ENCODE assay signal across 1 cellular context in genomic region chr4:1289232-1290164, GRCh38.
TF ChIP-seq lines count a peak whose summit lies in the region.

Gene MAEA, plus strand, starts transcription at chr4:1289891. Its CDS starts 23 bp downstream, at chr4:1289914.

TF ChIP-seq in HepG2, 621 proteins besides CTCF, POLR2A, EP300 and RAD21 (continued from another document and continues in another):
- TF ChIP-seq SRSF4 (IDR thresholded peaks at IDR 0.05; ENCODE audit: low read depth, low read length, poor library complexity, severe bottlenecking) (no peak), ZNF3 (CRISPR knock-in tag; IDR thresholded peaks at IDR 0.05) (no peak), PREB (CRISPR knock-in tag; IDR thresholded peaks at IDR 0.05) (no peak), ZNF574 (CRISPR knock-in tag; IDR thresholded peaks at IDR 0.05) (peak; percentile 83), CEBPZ (IDR thresholded peaks at IDR 0.05; ENCODE audit: low read length) (no peak), SKIL (CRISPR knock-in tag; IDR thresholded peaks at IDR 0.05; ENCODE audit: borderline replicate concordance) (0 out of 2 replicates have a peak, but pooled peaks have one; percentile 27), ZNF280B (CRISPR knock-in tag; IDR thresholded peaks at IDR 0.05; ENCODE audit: borderline replicate concordance) (no peak), RARA (CRISPR knock-in tag; IDR thresholded peaks at IDR 0.05) (no peak), ZNF30 (CRISPR knock-in tag; IDR thresholded peaks at IDR 0.05) (no peak), ZNF589 (CRISPR knock-in tag; conservative IDR thresholded peaks at IDR 0.05) (no peak), NR3C1 (CRISPR knock-in tag; IDR thresholded peaks at IDR 0.05) (no peak), MAFG (CRISPR knock-in tag; IDR thresholded peaks at IDR 0.05) (no peak), ESRRA (CRISPR knock-in tag; IDR thresholded peaks at IDR 0.05; ENCODE audit: low read depth) (peak; percentile 47; the same call in 1 of the 2 replicates), PLRG1 (conservative IDR thresholded peaks at IDR 0.05) (no peak), GABPA (IDR thresholded peaks at IDR 0.05; ENCODE audit: low read depth, low read length) (peak; percentile 79), GABPA (CRISPR knock-in tag; IDR thresholded peaks at IDR 0.05; ENCODE audit: low read depth) (peak; percentile 88), HBP1 (CRISPR knock-in tag; IDR thresholded peaks at IDR 0.05; ENCODE audit: low read depth) (peak; percentile 26; the same call in 1 of the 2 replicates), ZNF83 (CRISPR knock-in tag; IDR thresholded peaks at IDR 0.05; ENCODE audit: borderline replicate concordance) (no peak), ARID3A (IDR thresholded peaks at IDR 0.05; ENCODE audit: low read depth, low read length) (no peak), MAX (IDR thresholded peaks at IDR 0.05) (peak; percentile 82), SSRP1 (CRISPR knock-in tag; IDR thresholded peaks at IDR 0.05) (no peak), NFE2L2 (IDR thresholded peaks at IDR 0.05; ENCODE audit: low read length) (no peak), NFIC (IDR thresholded peaks at IDR 0.05; ENCODE audit: low read length) (no peak), KDM2A (CRISPR knock-in tag; IDR thresholded peaks at IDR 0.05; ENCODE audit: borderline replicate concordance, low read depth) (peak; percentile 95), FOXA1 (IDR thresholded peaks at IDR 0.05) (no peak), FOXA1 (CRISPR knock-in tag; IDR thresholded peaks at IDR 0.05) (no peak; the same call in 1 of the 2 replicates), JUNB (CRISPR knock-in tag; IDR thresholded peaks at IDR 0.05; ENCODE audit: borderline replicate concordance) (no peak), TOE1 (CRISPR knock-in tag; IDR thresholded peaks at IDR 0.05) (0 out of 2 replicates have a peak, but pooled peaks have one; percentile 50)
- TF ChIP-seq, protein P1, sequence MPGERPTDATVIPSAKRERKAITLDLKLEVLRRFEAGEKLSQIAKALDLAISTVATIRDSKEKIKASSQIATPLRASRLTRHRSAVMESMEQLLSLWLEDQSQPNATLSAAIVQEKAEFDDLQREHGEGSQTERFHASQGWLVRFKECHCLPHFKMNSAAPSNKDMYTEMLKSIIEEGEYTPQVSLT (CRISPR knock-in tag; IDR thresholded peaks at IDR 0.05; ENCODE audit: borderline replicate concordance, low read depth): no peak
- TF ChIP-seq, protein P2, sequence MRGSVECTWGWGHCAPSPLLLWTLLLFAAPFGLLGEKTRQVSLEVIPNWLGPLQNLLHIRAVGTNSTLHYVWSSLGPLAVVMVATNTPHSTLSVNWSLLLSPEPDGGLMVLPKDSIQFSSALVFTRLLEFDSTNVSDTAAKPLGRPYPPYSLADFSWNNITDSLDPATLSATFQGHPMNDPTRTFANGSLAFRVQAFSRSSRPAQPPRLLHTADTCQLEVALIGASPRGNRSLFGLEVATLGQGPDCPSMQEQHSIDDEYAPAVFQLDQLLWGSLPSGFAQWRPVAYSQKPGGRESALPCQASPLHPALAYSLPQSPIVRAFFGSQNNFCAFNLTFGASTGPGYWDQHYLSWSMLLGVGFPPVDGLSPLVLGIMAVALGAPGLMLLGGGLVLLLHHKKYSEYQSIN (CRISPR knock-in tag; IDR thresholded peaks at IDR 0.05; ENCODE audit: borderline replicate concordance): no peak
- TF ChIP-seq, protein P3, sequence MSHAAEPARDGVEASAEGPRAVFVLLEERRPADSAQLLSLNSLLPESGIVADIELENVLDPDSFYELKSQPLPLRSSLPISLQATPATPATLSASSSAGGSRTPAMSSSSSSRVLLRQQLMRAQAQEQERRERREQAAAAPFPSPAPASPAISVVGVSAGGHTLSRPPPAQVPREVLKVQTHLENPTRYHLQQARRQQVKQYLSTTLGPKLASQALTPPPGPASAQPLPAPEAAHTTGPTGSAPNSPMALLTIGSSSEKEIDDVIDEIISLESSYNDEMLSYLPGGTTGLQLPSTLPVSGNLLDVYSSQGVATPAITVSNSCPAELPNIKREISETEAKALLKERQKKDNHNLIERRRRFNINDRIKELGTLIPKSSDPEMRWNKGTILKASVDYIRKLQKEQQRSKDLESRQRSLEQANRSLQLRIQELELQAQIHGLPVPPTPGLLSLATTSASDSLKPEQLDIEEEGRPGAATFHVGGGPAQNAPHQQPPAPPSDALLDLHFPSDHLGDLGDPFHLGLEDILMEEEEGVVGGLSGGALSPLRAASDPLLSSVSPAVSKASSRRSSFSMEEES (CRISPR knock-in tag; IDR thresholded peaks at IDR 0.05): no peak
